ENCODE assay signal across 1 cellular context in the genomic region with DNA sequence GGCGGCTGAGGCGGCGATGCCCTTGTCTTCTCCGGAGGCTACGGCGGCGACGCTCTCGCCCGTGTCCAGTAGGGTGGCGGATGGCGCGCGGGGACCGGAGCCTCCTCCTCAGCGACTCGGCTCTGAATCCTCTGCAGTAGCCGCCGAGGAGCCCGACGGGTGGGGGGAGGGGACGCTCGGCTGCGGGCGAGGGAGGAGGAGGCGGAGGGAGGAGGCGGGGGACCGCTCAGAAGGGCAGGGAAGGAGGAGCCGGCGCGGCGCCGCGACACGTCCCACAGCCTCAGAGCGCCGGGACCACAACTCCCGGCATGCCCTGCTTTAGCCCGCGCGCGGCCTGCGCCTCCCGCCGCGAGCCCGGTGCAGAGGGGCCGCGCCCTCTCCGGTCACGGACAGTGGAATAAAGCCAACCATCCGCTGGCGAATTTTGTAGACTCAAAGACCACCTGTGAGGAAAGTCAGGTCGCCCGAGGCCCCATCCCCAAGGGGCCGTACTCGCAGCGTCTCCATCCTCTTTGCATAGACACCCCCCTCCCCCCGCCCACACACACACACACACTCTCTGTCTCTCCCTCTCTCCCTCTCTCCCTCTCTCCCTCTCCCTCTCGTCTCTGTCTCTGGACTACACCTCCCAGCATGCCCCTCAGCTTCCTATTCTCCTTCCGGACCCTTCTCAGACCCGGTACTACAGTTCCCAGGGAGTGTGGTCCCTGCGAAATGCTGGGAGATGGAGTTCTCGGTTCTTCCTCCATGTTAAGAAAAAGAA.
TF ChIP-seq lines count a peak whose summit lies in the region.

Gene FAM168A (minus strand): TSS at position 157 of the 763 bp plus-strand sequence. CDS start 129,638 bp downstream, outside the sequence.

TF ChIP-seq in HepG2, 621 proteins besides CTCF, POLR2A, EP300 and RAD21 (continued from another document):
- TF ChIP-seq, protein P1, sequence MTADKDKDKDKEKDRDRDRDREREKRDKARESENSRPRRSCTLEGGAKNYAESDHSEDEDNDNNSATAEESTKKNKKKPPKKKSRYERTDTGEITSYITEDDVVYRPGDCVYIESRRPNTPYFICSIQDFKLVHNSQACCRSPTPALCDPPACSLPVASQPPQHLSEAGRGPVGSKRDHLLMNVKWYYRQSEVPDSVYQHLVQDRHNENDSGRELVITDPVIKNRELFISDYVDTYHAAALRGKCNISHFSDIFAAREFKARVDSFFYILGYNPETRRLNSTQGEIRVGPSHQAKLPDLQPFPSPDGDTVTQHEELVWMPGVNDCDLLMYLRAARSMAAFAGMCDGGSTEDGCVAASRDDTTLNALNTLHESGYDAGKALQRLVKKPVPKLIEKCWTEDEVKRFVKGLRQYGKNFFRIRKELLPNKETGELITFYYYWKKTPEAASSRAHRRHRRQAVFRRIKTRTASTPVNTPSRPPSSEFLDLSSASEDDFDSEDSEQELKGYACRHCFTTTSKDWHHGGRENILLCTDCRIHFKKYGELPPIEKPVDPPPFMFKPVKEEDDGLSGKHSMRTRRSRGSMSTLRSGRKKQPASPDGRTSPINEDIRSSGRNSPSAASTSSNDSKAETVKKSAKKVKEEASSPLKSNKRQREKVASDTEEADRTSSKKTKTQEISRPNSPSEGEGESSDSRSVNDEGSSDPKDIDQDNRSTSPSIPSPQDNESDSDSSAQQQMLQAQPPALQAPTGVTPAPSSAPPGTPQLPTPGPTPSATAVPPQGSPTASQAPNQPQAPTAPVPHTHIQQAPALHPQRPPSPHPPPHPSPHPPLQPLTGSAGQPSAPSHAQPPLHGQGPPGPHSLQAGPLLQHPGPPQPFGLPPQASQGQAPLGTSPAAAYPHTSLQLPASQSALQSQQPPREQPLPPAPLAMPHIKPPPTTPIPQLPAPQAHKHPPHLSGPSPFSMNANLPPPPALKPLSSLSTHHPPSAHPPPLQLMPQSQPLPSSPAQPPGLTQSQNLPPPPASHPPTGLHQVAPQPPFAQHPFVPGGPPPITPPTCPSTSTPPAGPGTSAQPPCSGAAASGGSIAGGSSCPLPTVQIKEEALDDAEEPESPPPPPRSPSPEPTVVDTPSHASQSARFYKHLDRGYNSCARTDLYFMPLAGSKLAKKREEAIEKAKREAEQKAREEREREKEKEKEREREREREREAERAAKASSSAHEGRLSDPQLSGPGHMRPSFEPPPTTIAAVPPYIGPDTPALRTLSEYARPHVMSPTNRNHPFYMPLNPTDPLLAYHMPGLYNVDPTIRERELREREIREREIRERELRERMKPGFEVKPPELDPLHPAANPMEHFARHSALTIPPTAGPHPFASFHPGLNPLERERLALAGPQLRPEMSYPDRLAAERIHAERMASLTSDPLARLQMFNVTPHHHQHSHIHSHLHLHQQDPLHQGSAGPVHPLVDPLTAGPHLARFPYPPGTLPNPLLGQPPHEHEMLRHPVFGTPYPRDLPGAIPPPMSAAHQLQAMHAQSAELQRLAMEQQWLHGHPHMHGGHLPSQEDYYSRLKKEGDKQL (CRISPR knock-in tag; IDR thresholded peaks at IDR 0.05; ENCODE audit: low read depth): no peak
- TF ChIP-seq PHF8 (CRISPR knock-in tag; IDR thresholded peaks at IDR 0.05) (peak; percentile 89), ZFY (CRISPR knock-in tag; IDR thresholded peaks at IDR 0.05) (peak; percentile 97), ZNF280D (CRISPR knock-in tag; IDR thresholded peaks at IDR 0.05) (peak; percentile 67; the same call in 1 of the 2 replicates), ZKSCAN1 (IDR thresholded peaks at IDR 0.05; ENCODE audit: low read length) (no peak), ZNF615 (CRISPR knock-in tag; IDR thresholded peaks at IDR 0.05; ENCODE audit: borderline replicate concordance) (peak; percentile 76; the same call in 1 of the 2 replicates), LCORL (IDR thresholded peaks at IDR 0.05) (no peak), LCORL (CRISPR knock-in tag; IDR thresholded peaks at IDR 0.05) (peak; percentile 63)
- TF ChIP-seq, protein P2, sequence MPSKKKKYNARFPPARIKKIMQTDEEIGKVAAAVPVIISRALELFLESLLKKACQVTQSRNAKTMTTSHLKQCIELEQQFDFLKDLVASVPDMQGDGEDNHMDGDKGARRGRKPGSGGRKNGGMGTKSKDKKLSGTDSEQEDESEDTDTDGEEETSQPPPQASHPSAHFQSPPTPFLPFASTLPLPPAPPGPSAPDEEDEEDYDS (CRISPR knock-in tag; IDR thresholded peaks at IDR 0.05): peak; percentile 33; the same call in 1 of the 2 replicates
